In the genomic region with DNA sequence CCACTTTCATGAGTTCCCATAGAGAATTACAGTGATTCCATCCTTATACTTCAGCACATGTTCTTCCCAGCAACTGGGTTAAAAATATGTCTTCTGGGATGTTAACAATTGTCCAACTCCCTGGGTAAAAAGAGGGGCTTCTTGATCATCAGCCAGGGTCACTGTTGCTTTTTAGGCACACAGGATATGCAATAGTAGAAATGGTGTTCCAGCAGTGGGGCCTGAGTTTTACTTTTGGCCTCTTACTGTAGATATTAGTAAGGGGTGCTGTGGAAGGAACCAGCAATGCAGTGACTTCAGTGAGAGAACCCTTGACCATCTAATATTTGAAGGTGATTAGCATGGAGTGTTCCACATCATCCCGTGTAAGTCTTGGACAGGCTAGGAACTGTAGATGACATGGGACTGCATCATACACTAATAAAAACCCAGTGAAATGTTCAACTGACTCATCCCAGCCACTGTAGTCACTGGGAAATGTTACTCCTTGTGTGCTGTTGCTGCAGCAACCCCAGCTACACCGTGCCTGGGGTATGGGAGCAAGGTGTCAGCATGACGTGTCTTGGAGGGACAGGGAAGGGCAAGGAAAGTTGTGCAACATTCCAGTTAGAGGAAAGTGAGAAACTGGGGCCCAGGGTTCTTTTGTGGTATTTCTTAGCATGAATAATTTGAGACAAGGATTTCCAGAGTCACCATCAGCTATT, we compare ENCODE assay signal across 10 cellular contexts.
A peak's percentile ranks its signal among the peaks of the same experiment; 100 is the strongest.
DNase-seq lines count a peak whose midpoint lies in the region; ATAC-seq, FAIRE-seq and TF ChIP-seq lines count a peak whose summit lies in the region.
"Had no signal": no experiment of that assay in that cellular context is flagged by ENCODE, and none has a peak within 500 bp of the region (broad histone marks: within the 10 kb centered on the region; RNA-seq: fewer than 3 reads in every experiment).

No MANE protein-coding gene starts in this region.

- WGBS in A549 (ENCODE audit: missing lambda C conversion rate) = 0% methylated on average over 3 of the region's 3 CpGs
- 38 to 60% methylated on average over 3 of the region's 3 CpGs for WGBS in lung, 2 donors

- H3K4me3 ChIP-seq in A549 = peak overlapping the region; percentile 18; the same call in 2 of the 3 replicates
- H3K4me3 ChIP-seq in choroid plexus epithelial cell (ENCODE audit: low read depth, low read length) = no peak overlapping the region
- H3K4me3 ChIP-seq in lung = no peak overlapping the region

- ATAC-seq in A549 (peak; percentile 96 to 100), lung (ENCODE audit: insufficient read depth, low FRiP score) (peak; percentile 71)

- H3K27ac ChIP-seq in A549 (peak overlapping the region; percentile 82 to 84), lung (ENCODE audit: low read depth in 1 of 2, low read length in 1 of 2) (peak overlapping the region in 1 of 2 donors; percentile 66)

- DNase-seq in A549 (ENCODE audit: low read depth in 1 of 2, low spot score in 1 of 2) = peak; percentile 83 to 98
- peak; percentile 49 for DNase-seq in HS-27A (ENCODE audit: low read depth)
- DNase-seq in choroid plexus epithelial cell (ENCODE audit: low read depth) = peak; percentile 98
- no peak for DNase-seq in lung (ENCODE audit: low spot score)
- no peak for DNase-seq in HuH-7.5 (ENCODE audit: low spot score)
- no peak for DNase-seq in effector CD4-positive, alpha-beta T cell
- DNase-seq in activated T-cell treated with anti-CD3 and anti-CD28 coated beads for 4 hours = no peak
- no peak for DNase-seq in ecto neural progenitor cell (ENCODE audit: low spot score)
- DNase-seq: activated CD8-positive, alpha-beta memory T cell treated with anti-CD3 and anti-CD28 coated beads, Interleukin-2, amount 50 U/mL, for 4 hours; NCI-H2171 had no signal

- no peaks in the 10 kb centered on the region for H3K27me3 ChIP-seq in lung (ENCODE audit: control insufficient read depth, insufficient read depth)

- H3K9me3 ChIP-seq in A549 (no peaks in the 10 kb centered on the region), lung (ENCODE audit: control insufficient read depth in 2 of 2, insufficient read depth in 1 of 2, low read length in 1 of 2) (no peaks in the 10 kb centered on the region)

- peak; percentile 68 for FAIRE-seq in A549 (lab: Jason Lieb, UNC)

- CTCF ChIA-PET in A549 (lab: Yijun Ruan, JAX) = interaction anchor here (0.8 to 2.9 kb wide), 7 partner anchors 11 to 182 kb away, joined by 3 to 10 read pairs (median 5); no protein-coding TSS in a partner anchor

- POLR2A ChIA-PET in A549 (lab: Yijun Ruan, JAX) = no interaction called here

- peak overlapping the region; percentile 91 for H3K4me2 ChIP-seq in A549

- TF ChIP-seq POLR2A in A549 (IDR thresholded peaks at IDR 0.05; ENCODE audit: low read length) = no peak

- TF ChIP-seq CTCF in A549 (IDR thresholded peaks at IDR 0.05) (no peak), choroid plexus epithelial cell (conservative IDR thresholded peaks at IDR 0.05; ENCODE audit: low read depth, low read length) (no peak), lung (IDR thresholded peaks at IDR 0.05; ENCODE audit: control extremely low read depth, extremely low read depth) (no peak)

- TF ChIP-seq RAD21 in A549 (conservative IDR thresholded peaks at IDR 0.05 in 1 of 2, IDR thresholded peaks at IDR 0.05 in 1 of 2) = peak in 1 of 2 experiments; percentile 32; a peak in 2 of 5 replicates

- TF ChIP-seq EP300 in A549 (IDR thresholded peaks at IDR 0.05) = peak; percentile 56 to 84; a peak in 3 of 5 replicates

- H3K4me1 ChIP-seq in A549 = peaks cover 94% of the 10 kb centered on the region
- H3K4me1 ChIP-seq in lung (ENCODE audit: control insufficient read depth in 2 of 2, insufficient read depth in 2 of 2, low read length in 2 of 2) = peaks cover 0 to 2% of the 10 kb centered on the region in 2 donors

- no peaks in the 10 kb centered on the region for H3K36me3 ChIP-seq in lung (ENCODE audit: control insufficient read depth in 2 of 2, insufficient read depth in 2 of 2, low read length in 2 of 2)

TF ChIP-seq in A549, 52 proteins besides CTCF, POLR2A, EP300 and RAD21:
- TF ChIP-seq MAFK (IDR thresholded peaks at IDR 0.05; ENCODE audit: partially characterized antibody) = peak; percentile 58
- peak; percentile 67; the same call in 1 of the 2 replicates for TF ChIP-seq EHF (CRISPR knock-in tag; IDR thresholded peaks at IDR 0.05)
- peak; percentile 84; the same call in 1 of the 2 replicates for TF ChIP-seq GATA3 (IDR thresholded peaks at IDR 0.05; ENCODE audit: borderline replicate concordance)
- TF ChIP-seq HOXB13 (CRISPR knock-in tag; IDR thresholded peaks at IDR 0.05; ENCODE audit: low read depth) = peak; percentile 78; the same call in 1 of the 2 replicates
- TF ChIP-seq TP53 (CRISPR knock-in tag; IDR thresholded peaks at IDR 0.05) = 0 out of 2 replicates have a peak, but pooled peaks have one; percentile 20
- no peak for TF ChIP-seq ZFP36 (IDR thresholded peaks at IDR 0.05; ENCODE audit: borderline replicate concordance, partially characterized antibody)
- TF ChIP-seq CHD4 (IDR thresholded peaks at IDR 0.05; ENCODE audit: borderline replicate concordance) = no peak
- peak; percentile 37 for TF ChIP-seq HOXB5 (CRISPR knock-in tag; IDR thresholded peaks at IDR 0.05)
- peak; percentile 41; the same call in 1 of the 2 replicates for TF ChIP-seq FOXS1 (CRISPR knock-in tag; IDR thresholded peaks at IDR 0.05)
- TF ChIP-seq, protein P1, sequence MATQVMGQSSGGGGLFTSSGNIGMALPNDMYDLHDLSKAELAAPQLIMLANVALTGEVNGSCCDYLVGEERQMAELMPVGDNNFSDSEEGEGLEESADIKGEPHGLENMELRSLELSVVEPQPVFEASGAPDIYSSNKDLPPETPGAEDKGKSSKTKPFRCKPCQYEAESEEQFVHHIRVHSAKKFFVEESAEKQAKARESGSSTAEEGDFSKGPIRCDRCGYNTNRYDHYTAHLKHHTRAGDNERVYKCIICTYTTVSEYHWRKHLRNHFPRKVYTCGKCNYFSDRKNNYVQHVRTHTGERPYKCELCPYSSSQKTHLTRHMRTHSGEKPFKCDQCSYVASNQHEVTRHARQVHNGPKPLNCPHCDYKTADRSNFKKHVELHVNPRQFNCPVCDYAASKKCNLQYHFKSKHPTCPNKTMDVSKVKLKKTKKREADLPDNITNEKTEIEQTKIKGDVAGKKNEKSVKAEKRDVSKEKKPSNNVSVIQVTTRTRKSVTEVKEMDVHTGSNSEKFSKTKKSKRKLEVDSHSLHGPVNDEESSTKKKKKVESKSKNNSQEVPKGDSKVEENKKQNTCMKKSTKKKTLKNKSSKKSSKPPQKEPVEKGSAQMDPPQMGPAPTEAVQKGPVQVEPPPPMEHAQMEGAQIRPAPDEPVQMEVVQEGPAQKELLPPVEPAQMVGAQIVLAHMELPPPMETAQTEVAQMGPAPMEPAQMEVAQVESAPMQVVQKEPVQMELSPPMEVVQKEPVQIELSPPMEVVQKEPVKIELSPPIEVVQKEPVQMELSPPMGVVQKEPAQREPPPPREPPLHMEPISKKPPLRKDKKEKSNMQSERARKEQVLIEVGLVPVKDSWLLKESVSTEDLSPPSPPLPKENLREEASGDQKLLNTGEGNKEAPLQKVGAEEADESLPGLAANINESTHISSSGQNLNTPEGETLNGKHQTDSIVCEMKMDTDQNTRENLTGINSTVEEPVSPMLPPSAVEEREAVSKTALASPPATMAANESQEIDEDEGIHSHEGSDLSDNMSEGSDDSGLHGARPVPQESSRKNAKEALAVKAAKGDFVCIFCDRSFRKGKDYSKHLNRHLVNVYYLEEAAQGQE (IDR thresholded peaks at IDR 0.05) = no peak
- peak; percentile 41 for TF ChIP-seq NFE2L2 (conservative IDR thresholded peaks at IDR 0.05; ENCODE audit: low read length)
- TF ChIP-seq, protein P2, sequence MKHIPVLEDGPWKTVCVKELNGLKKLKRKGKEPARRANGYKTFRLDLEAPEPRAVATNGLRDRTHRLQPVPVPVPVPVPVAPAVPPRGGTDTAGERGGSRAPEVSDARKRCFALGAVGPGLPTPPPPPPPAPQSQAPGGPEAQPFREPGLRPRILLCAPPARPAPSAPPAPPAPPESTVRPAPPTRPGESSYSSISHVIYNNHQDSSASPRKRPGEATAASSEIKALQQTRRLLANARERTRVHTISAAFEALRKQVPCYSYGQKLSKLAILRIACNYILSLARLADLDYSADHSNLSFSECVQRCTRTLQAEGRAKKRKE (CRISPR knock-in tag; IDR thresholded peaks at IDR 0.05; ENCODE audit: low read depth) = peak; percentile 67; the same call in 1 of the 2 replicates
- peak; percentile 40; the same call in 1 of the 2 replicates for TF ChIP-seq RFX5 (IDR thresholded peaks at IDR 0.05)
- no peak for TF ChIP-seq ZC3H11A (IDR thresholded peaks at IDR 0.05)
- peak; percentile 95 to 98 for TF ChIP-seq CEBPB (IDR thresholded peaks at IDR 0.05)
- TF ChIP-seq FOSB (CRISPR knock-in tag; IDR thresholded peaks at IDR 0.05) = peak; percentile 67; the same call in 1 of the 2 replicates
- peak; percentile 77 to 83 for TF ChIP-seq JUN (IDR thresholded peaks at IDR 0.05)
- peak; percentile 86 for TF ChIP-seq JUNB (IDR thresholded peaks at IDR 0.05)
- TF ChIP-seq, protein P3, sequence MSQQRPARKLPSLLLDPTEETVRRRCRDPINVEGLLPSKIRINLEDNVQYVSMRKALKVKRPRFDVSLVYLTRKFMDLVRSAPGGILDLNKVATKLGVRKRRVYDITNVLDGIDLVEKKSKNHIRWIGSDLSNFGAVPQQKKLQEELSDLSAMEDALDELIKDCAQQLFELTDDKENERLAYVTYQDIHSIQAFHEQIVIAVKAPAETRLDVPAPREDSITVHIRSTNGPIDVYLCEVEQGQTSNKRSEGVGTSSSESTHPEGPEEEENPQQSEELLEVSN (IDR thresholded peaks at IDR 0.05; ENCODE audit: borderline replicate concordance, low read depth) = peak; percentile 20; the same call in 1 of the 2 replicates
- TF ChIP-seq, protein P4, sequence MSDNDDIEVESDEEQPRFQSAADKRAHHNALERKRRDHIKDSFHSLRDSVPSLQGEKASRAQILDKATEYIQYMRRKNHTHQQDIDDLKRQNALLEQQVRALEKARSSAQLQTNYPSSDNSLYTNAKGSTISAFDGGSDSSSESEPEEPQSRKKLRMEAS (IDR thresholded peaks at IDR 0.05) = peak; percentile 82
- peak; percentile 81 for TF ChIP-seq FOSL2 (IDR thresholded peaks at IDR 0.05)
- TF ChIP-seq FOSL2 (CRISPR knock-in tag; IDR thresholded peaks at IDR 0.05) = peak; percentile 96
- peak; percentile 37; the same call in 2 of the 3 replicates for TF ChIP-seq SMC3 (IDR thresholded peaks at IDR 0.05)
- no peak for TF ChIP-seq HDAC2 (IDR thresholded peaks at IDR 0.05)

Comparison
In these comparisons a context has a peak if more than half of its experiments do, and no peak if none do; other contexts are left out.
1. DNase-seq: peak in A549 (2 of 2), HS-27A (single experiment) and choroid plexus epithelial cell (single experiment); none in lung (single experiment), HuH-7.5 (single experiment), effector CD4-positive, alpha-beta T cell (single experiment), activated T-cell treated with anti-CD3 and anti-CD28 coated beads for 4 hours (single experiment) and ecto neural progenitor cell (single experiment).